In genomic region chr7:114405427-114405826, GRCh38 we compare ENCODE assay signal across 8 cellular contexts. TPM values are rescaled to one million over a fixed set of nuclear protein-coding genes. Genes with fewer than 3 reads are reported as not detected.
DNase-seq lines count a peak whose midpoint lies in the region; ATAC-seq and TF ChIP-seq lines count a peak whose summit lies in the region.

No MANE protein-coding gene starts in this region.

- H3K9me3 Mint-ChIP-seq in chondrocyte (ENCODE audit: low read depth), result no peaks in the 10 kb centered on the region

- H3K27me3 Mint-ChIP-seq in chondrocyte (ENCODE audit: low read depth), result no peaks in the 10 kb centered on the region

- TF ChIP-seq CTCF in chondrocyte (IDR thresholded peaks at IDR 0.05) (peak; percentile 85), thyroid gland (IDR thresholded peaks at IDR 0.05) (peak in 4 of 6 experiments; percentile 16 to 76 (median 49))

- ATAC-seq in GM21619 (IDR thresholded peaks at IDR 0.05; ENCODE audit: unreplicated experiment) (peak; percentile 85), HG02642 (IDR thresholded peaks at IDR 0.05; ENCODE audit: poor library complexity, unreplicated experiment) (no peak)

- H3K9me3 ChIP-seq in thyroid gland, result no peaks in the 10 kb centered on the region

- peak; percentile 76 for DNase-seq in DMS53 treated with DMSO at 0.1 percent for 48 hours (lab: John Stamatoyannopoulos, UW; ENCODE audit: unreplicated experiment)
- DNase-seq in NCI-H1417 treated with DMSO at 0.1 percent for 48 hours (lab: John Stamatoyannopoulos, UW), result peak; percentile 77
- DNase-seq in chondrocyte (ENCODE audit: low spot score), result no peak
- no peak for DNase-seq in thyroid gland
- DNase-seq in ureter (ENCODE audit: low spot score), result no peak
- DNase-seq in activated CD4-positive, CD25-positive, alpha-beta regulatory T cell (lab: John Stamatoyannopoulos, UW), result no peak

- H3K4me1 Mint-ChIP-seq in chondrocyte (ENCODE audit: low read depth), result no peaks in the 10 kb centered on the region

- H3K4me1 ChIP-seq in thyroid gland, result no peaks in the 10 kb centered on the region

- H3K27ac Mint-ChIP-seq in chondrocyte (ENCODE audit: unreplicated experiment), result no peak overlapping the region

- no peaks in the 10 kb centered on the region for H3K27me3 ChIP-seq in thyroid gland

- H3K36me3 Mint-ChIP-seq in chondrocyte (ENCODE audit: low read depth), result no peaks in the 10 kb centered on the region

- no peak for TF ChIP-seq POLR2A in thyroid gland (IDR thresholded peaks at IDR 0.05)

- H3K4me3 Mint-ChIP-seq in chondrocyte (ENCODE audit: unreplicated experiment), result no peak overlapping the region

- H3K36me3 ChIP-seq in thyroid gland, result no peaks in the 10 kb centered on the region

- H3K27ac ChIP-seq in thyroid gland, result no peak overlapping the region

- intact Hi-C loops in thyroid gland (cut with DNase I), result no loop called here

- 52 to 59% methylated on average over 2 of the region's 2 CpGs for WGBS in thyroid gland, 2 donors

- H3K4me3 ChIP-seq in thyroid gland (replicated peaks in 1 of 3), result no peak overlapping the region

RNA-seq across cellular contexts. Expression of gene FOXP2, which starts 9.2 kb away (rescaled TPM):
- total RNA-seq in chondrocyte (12.1 to 23.1 TPM (median 12.8 TPM) in 3 replicates), thyroid gland (10 to 100 TPM; 24.7 to 46.5 (median 28.0) TPM), ureter (13.5 TPM)

Comparison
In these comparisons a context has a peak if more than half of its experiments do, and no peak if none do; other contexts are left out.
1. DNase-seq: peak in DMS53 treated with DMSO at 0.1 percent for 48 hours (single experiment) and NCI-H1417 treated with DMSO at 0.1 percent for 48 hours (single experiment); none in chondrocyte (single experiment), thyroid gland (0 of 2), ureter (single experiment) and activated CD4-positive, CD25-positive, alpha-beta regulatory T cell (0 of 4).